In genomic region chr1:61606448-61607312, GRCh38 we compare ENCODE assay signal across 12 cellular contexts.
A peak's percentile ranks its signal among the peaks of the same experiment; 100 is the strongest.
DNase-seq lines count a peak whose midpoint lies in the region; ATAC-seq and TF ChIP-seq lines count a peak whose summit lies in the region.
"Had no signal": no experiment of that assay in that cellular context is flagged by ENCODE, and none has a peak within 500 bp of the region (broad histone marks: within the 10 kb centered on the region; RNA-seq: fewer than 3 reads in every experiment).

No MANE protein-coding gene starts in this region.

- H2AFZ ChIP-seq in ACC112 (ENCODE audit: low read length, unreplicated experiment) = peak overlapping the region; percentile 72

- WGBS in gastroesophageal sphincter (ENCODE audit: low coverage in 1 of 2), 2 donors = 56 to 72% methylated on average over 13 to 14 of the region's 15 CpGs
- WGBS in ovary, 3 donors = 29 to 34% (median 30%) methylated on average over 15 of the region's 15 CpGs

- TF ChIP-seq CTCF in ascending aorta (IDR thresholded peaks at IDR 0.05) (no peak), gastroesophageal sphincter (IDR thresholded peaks at IDR 0.05) (no peak), ovary (IDR thresholded peaks at IDR 0.05) (no peak)

- no peaks in the 10 kb centered on the region for H3K79me2 ChIP-seq in ACC112 (ENCODE audit: control insufficient read depth, insufficient read depth, low read length, unreplicated experiment)

- DNase-seq in ascending aorta (ENCODE audit: low spot score in 2 of 2) (peak; percentile 76 to 95), ovary (peak; percentile 53 to 81 (median 68)), NCI-H2196 (lab: John Stamatoyannopoulos, UW; ENCODE audit: unreplicated experiment) (no peak), NCI-H774 (lab: John Stamatoyannopoulos, UW) (no peak)
- no peak for DNase-seq in activated CD4-positive, alpha-beta T cell treated with anti-CD3 and anti-CD28 coated beads for 48 hours
- DNase-seq: activated CD4-positive, CD25-positive, alpha-beta regulatory T cell; activated naive CD4-positive, alpha-beta T cell treated with Interleukin-2 at 50 U/mL for 16 hours; NCI-H1105 had no signal

- H3K4me3 ChIP-seq in ACC112 (ENCODE audit: low read depth, low read length) (peak overlapping the region; percentile 41), ascending aorta (peak overlapping the region in 1 of 2 donors; percentile 51), gastroesophageal sphincter (no peak overlapping the region), ovary (no peak overlapping the region)

- H3K27ac ChIP-seq in ACC112 (ENCODE audit: low read depth, low read length) (peak overlapping the region; percentile 89), ascending aorta (peak overlapping the region; percentile 91 to 94), gastroesophageal sphincter (peak overlapping the region; percentile 29 to 74 (median 64)), ovary (peak overlapping the region in 1 of 2 donors; percentile 53)

- peaks cover 31% of the 10 kb centered on the region for H3K4me1 ChIP-seq in ACC112 (ENCODE audit: control insufficient read depth, insufficient read depth, low read length, unreplicated experiment)
- peaks cover 4 to 19% of the 10 kb centered on the region in 2 donors for H3K4me1 ChIP-seq in ascending aorta
- H3K4me1 ChIP-seq in gastroesophageal sphincter = no peaks in the 10 kb centered on the region
- H3K4me1 ChIP-seq in ovary (ENCODE audit: insufficient read depth) = peaks cover 3% of the 10 kb centered on the region

- peak; percentile 94 for ATAC-seq in gastroesophageal sphincter
- no peak for ATAC-seq in GM19328 (IDR thresholded peaks at IDR 0.05; ENCODE audit: unreplicated experiment)
- ATAC-seq: Panc1 had no signal

- TF ChIP-seq POLR2A in gastroesophageal sphincter (IDR thresholded peaks at IDR 0.05) (peak in 1 of 2 donors; percentile 8), ovary (IDR thresholded peaks at IDR 0.05) (no peak)

- intact Hi-C loops in ascending aorta (cut with DNase I) (loop anchor here (1.0 to 10.0 kb wide), 8 partner anchors 32 to 632 kb away; partner anchors contain the start of gene TM2D1), ovary (cut with DNase I) (no loop called here)

- H3K27me3 ChIP-seq in ACC112 (ENCODE audit: insufficient read depth, low read length) (no peaks in the 10 kb centered on the region), ascending aorta (no peaks in the 10 kb centered on the region), gastroesophageal sphincter (no peaks in the 10 kb centered on the region), ovary (no peaks in the 10 kb centered on the region)

- H3K9me3 ChIP-seq in ascending aorta (no peaks in the 10 kb centered on the region), gastroesophageal sphincter (no peaks in the 10 kb centered on the region), ovary (no peaks in the 10 kb centered on the region)

- H3K36me3 ChIP-seq in ACC112 (ENCODE audit: insufficient read depth, low read length) = no peaks in the 10 kb centered on the region
- no peaks in the 10 kb centered on the region for H3K36me3 ChIP-seq in ascending aorta
- no peaks in the 10 kb centered on the region for H3K36me3 ChIP-seq in gastroesophageal sphincter
- H3K36me3 ChIP-seq in ovary = no peaks in the 10 kb centered on the region

- TF ChIP-seq EP300 in gastroesophageal sphincter (IDR thresholded peaks at IDR 0.05) = no peak
- no peak for TF ChIP-seq EP300 in ovary (IDR thresholded peaks at IDR 0.05)

Comparison
In these comparisons a context has a peak if more than half of its experiments do, and no peak if none do; other contexts are left out.
1. DNase-seq: peak in ascending aorta (2 of 2) and ovary (5 of 5); none in activated CD4-positive, alpha-beta T cell treated with anti-CD3 and anti-CD28 coated beads for 48 hours (single experiment), NCI-H2196 (single experiment) and NCI-H774 (single experiment).